Comparison of ENCODE assay signal across 29 cellular contexts in the genomic region with DNA sequence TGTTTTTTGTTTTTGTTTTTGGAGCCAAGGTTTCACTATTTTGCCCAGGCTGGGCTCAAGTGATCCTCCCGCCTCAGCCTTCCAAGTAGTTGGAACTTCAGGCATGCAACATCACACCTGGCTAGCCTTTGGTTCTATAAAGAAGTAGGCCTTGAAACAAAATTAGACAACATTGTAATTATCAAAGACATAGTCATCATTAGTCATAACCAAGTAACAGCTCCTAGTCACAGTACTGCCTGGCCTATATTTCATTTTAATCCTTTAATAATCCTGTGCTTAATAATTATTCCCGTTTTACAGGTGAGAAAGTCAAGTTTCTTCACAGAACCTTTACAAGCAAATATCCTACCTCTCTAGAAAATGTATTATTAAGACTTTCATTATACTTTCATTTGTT. TPM values are rescaled to one million over a fixed set of nuclear protein-coding genes. Genes with fewer than 3 reads are reported as not detected.
"Had no signal": no experiment of that assay in that cellular context is flagged by ENCODE, and none has a peak within 500 bp of the region (broad histone marks: within the 10 kb centered on the region; RNA-seq: fewer than 3 reads in every experiment).

No MANE protein-coding gene starts in this region.

- FAIRE-seq: astrocyte, endothelial cell of umbilical vein, islet of Langerhans, pancreas had no signal

- H3K4me3 ChIP-seq: esophagus muscularis mucosa, gastrocnemius medialis, pancreas, psoas muscle, right atrium auricular region, stomach, thyroid gland, upper lobe of right lung had no signal

- DNase-seq: activated CD4-positive, alpha-beta memory T cell treated with anti-CD3 and anti-CD28 coated beads, Interleukin-2, amount 10 ng/mL, durations not matched to agents 7 days and 5 days; activated CD4-positive, alpha-beta T cell treated with anti-CD3 and anti-CD28 coated beads for 1 hour; activated CD4-positive, alpha-beta T cell treated with anti-CD3 and anti-CD28 coated beads, Interleukin-2, amount 10 ng/mL, durations not matched to agents 7 days and 5 days; activated CD8-positive, alpha-beta memory T cell treated with anti-CD3 and anti-CD28 coated beads, Interleukin-2, amount 50 U/mL, for 48 hours; activated gamma-delta T cell; activated naive CD4-positive, alpha-beta T cell treated with anti-CD3 and anti-CD28 coated beads, Interleukin-2, amount 10 ng/mL, durations not matched to agents 7 days and 5 days; activated naive CD8-positive, alpha-beta T cell treated with anti-CD3 and anti-CD28 coated beads, Interleukin-2, amount 10 ng/mL, durations not matched to agents 7 days and 5 days; activated T-cell treated with anti-CD3 and anti-CD28 coated beads, Interleukin-2, amount 50 U/mL, for 24 hours; amniotic stem cell; brain microvascular endothelial cell; central memory CD4-positive, alpha-beta T cell; glutamatergic neuron; naive B cell; pancreas; stimulated activated CD4-positive, alpha-beta T cell treated with anti-CD3 and anti-CD28 coated beads, Interleukin-15, amount 100 ng/mL, for 24 hours; stimulated activated CD4-positive, alpha-beta T cell treated with anti-CD3 and anti-CD28 coated beads, Interleukin-2, amount 100 ng/mL, for 24 hours; stimulated activated naive B cell treated with anti-CD40 and anti-IgM and Interleukin-4, amounts not matched to agents 10 μg/mL and 1 μg/mL and 100 μg/mL, for 72 hours; stomach; T-helper 2 cell; thyroid gland; upper lobe of right lung had no signal

- H3K27me3 ChIP-seq: brain microvascular endothelial cell, esophagus muscularis mucosa, gastrocnemius medialis, pancreas, right atrium auricular region, stomach, thyroid gland, upper lobe of right lung had no signal

- H3K36me3 ChIP-seq: brain microvascular endothelial cell, right atrium auricular region had no signal

RNA-seq across cellular contexts. Expression of a gene that starts 52.3 kb away (rescaled TPM):
- total RNA-seq: activated CD4-positive, alpha-beta memory T cell treated with anti-CD3 and anti-CD28 coated beads, Interleukin-2, amount 10 ng/mL, durations not matched to agents 7 days and 5 days; activated CD4-positive, alpha-beta T cell treated with anti-CD3 and anti-CD28 coated beads, Interleukin-2, amount 10 ng/mL, durations not matched to agents 7 days and 5 days; activated naive CD8-positive, alpha-beta T cell treated with anti-CD3 and anti-CD28 coated beads, Interleukin-2, amount 10 ng/mL, durations not matched to agents 7 days and 5 days; endothelial cell of umbilical vein; mesothelial cell of epicardium had no signal
